In genomic region chr6:97095466-97095865, GRCh38 we compare ENCODE assay signal across 18 cellular contexts.
"Had no signal": no experiment of that assay in that cellular context is flagged by ENCODE, and none has a peak within 500 bp of the region (broad histone marks: within the 10 kb centered on the region; RNA-seq: fewer than 3 reads in every experiment).

No MANE protein-coding gene starts in this region.

- H3K36me3 ChIP-seq: esophagus squamous epithelium, sigmoid colon, tibial nerve had no signal

- H3K79me2 ChIP-seq: hepatocyte had no signal

- H3K9me3 ChIP-seq: esophagus squamous epithelium, sigmoid colon, tibial nerve had no signal

- H3K27ac Mint-ChIP-seq: activated naive CD4-positive, alpha-beta T cell treated with anti-CD3 and anti-CD28 coated beads, Interleukin-2, amount 50 U/mL, for 24 hours; dendritic cell treated with granulocyte-macrophage colony-stimulating factor and Interleukin-4, amounts not matched to agents 40 ng/mL and 50 ng/mL, for 4 days; T-helper 1 cell treated with Interleukin-12 subunit alpha and Interleukin-12 subunit beta and Interleukin-4 antibody, amounts not matched to agents 30 μg/mL and 1 μg/mL, for 36 hours had no signal

- H3K9me3 Mint-ChIP-seq: activated naive CD4-positive, alpha-beta T cell treated with anti-CD3 and anti-CD28 coated beads, Interleukin-2, amount 50 U/mL, for 24 hours; dendritic cell treated with granulocyte-macrophage colony-stimulating factor and Interleukin-4, amounts not matched to agents 40 ng/mL and 50 ng/mL, for 4 days; nephron; T-helper 1 cell treated with Interleukin-12 subunit alpha and Interleukin-12 subunit beta and Interleukin-4 antibody, amounts not matched to agents 30 μg/mL and 1 μg/mL, for 36 hours had no signal

- H3K4me3 Mint-ChIP-seq: activated naive CD4-positive, alpha-beta T cell treated with anti-CD3 and anti-CD28 coated beads, Interleukin-2, amount 50 U/mL, for 24 hours; dendritic cell treated with granulocyte-macrophage colony-stimulating factor and Interleukin-4, amounts not matched to agents 40 ng/mL and 50 ng/mL, for 4 days; T-helper 1 cell treated with Interleukin-12 subunit alpha and Interleukin-12 subunit beta and Interleukin-4 antibody, amounts not matched to agents 30 μg/mL and 1 μg/mL, for 36 hours had no signal

- H3K27me3 ChIP-seq: esophagus squamous epithelium, hepatocyte, sigmoid colon, tibial nerve had no signal

- H3K27ac ChIP-seq: esophagus squamous epithelium, hepatocyte, sigmoid colon, tibial nerve, VCaP had no signal

- H3K4me2 ChIP-seq: hepatocyte had no signal

- H3K4me1 Mint-ChIP-seq: activated naive CD4-positive, alpha-beta T cell treated with anti-CD3 and anti-CD28 coated beads, Interleukin-2, amount 50 U/mL, for 24 hours had no signal

- H3K4me3 ChIP-seq: esophagus squamous epithelium, hepatocyte, lung, sigmoid colon, tibial nerve had no signal

- H3K27me3 Mint-ChIP-seq: activated naive CD4-positive, alpha-beta T cell treated with anti-CD3 and anti-CD28 coated beads, Interleukin-2, amount 50 U/mL, for 24 hours; dendritic cell treated with granulocyte-macrophage colony-stimulating factor and Interleukin-4, amounts not matched to agents 40 ng/mL and 50 ng/mL, for 4 days had no signal

- H2AFZ ChIP-seq: hepatocyte had no signal

- DNase-seq: activated CD4-positive, alpha-beta T cell treated with anti-CD3 and anti-CD28 coated beads, Interleukin-2, amount 50 U/mL, for 4 hours; activated CD4-positive, CD25-positive, alpha-beta regulatory T cell treated with anti-CD3 and anti-CD28 coated beads, Interleukin-2, amount 50 U/mL, for 72 hours; activated gamma-delta T cell; effector CD8-positive, alpha-beta T cell; esophagus squamous epithelium; nucleus accumbens; posterior cingulate gyrus; sigmoid colon; stimulated activated CD8-positive, alpha-beta memory T cell treated with anti-CD3 and anti-CD28 coated beads, Interleukin-4, amount 100 ng/mL, for 48 hours; stimulated activated naive CD4-positive, alpha-beta T cell had no signal

- H3K4me1 ChIP-seq: esophagus squamous epithelium, sigmoid colon had no signal
